ENCODE assay signal across 15 cellular contexts in genomic region chr12:113183030-113183589, GRCh38. TPM values are rescaled to one million over a fixed set of nuclear protein-coding genes. Genes with fewer than 3 reads are reported as not detected.
DNase-seq lines count a peak whose midpoint lies in the region; ATAC-seq, FAIRE-seq and TF ChIP-seq lines count a peak whose summit lies in the region.
"Had no signal": no experiment of that assay in that cellular context is flagged by ENCODE, and none has a peak within 500 bp of the region (broad histone marks: within the 10 kb centered on the region; RNA-seq: fewer than 3 reads in every experiment).

No MANE protein-coding gene starts in this region.

- FAIRE-seq in astrocyte (lab: Jason Lieb, UNC) = no peak
- FAIRE-seq: kidney had no signal

- H3K79me2 ChIP-seq in astrocyte (ENCODE audit: insufficient read depth, low read length) = peaks cover 77% of the 10 kb centered on the region

- H3K27me3 Mint-ChIP-seq in CD4-positive, CD25-positive, alpha-beta regulatory T cell = no peaks in the 10 kb centered on the region
- H3K27me3 Mint-ChIP-seq in astrocyte (ENCODE audit: low read depth, unreplicated experiment) = no peaks in the 10 kb centered on the region

- peak overlapping the region; percentile 85 for H3K4me2 ChIP-seq in astrocyte (ENCODE audit: low read length)

- peaks cover 31% of the 10 kb centered on the region for H4K20me1 ChIP-seq in astrocyte (ENCODE audit: insufficient read depth, low read length)

- ATAC-seq in CD4-positive, CD25-positive, alpha-beta regulatory T cell (ENCODE audit: low read depth in 2 of 2) = no peak
- no peak for ATAC-seq in GM19452 (IDR thresholded peaks at IDR 0.05; ENCODE audit: unreplicated experiment)
- ATAC-seq: activated CD4-positive, CD25-positive, alpha-beta regulatory T cell treated with anti-CD3 and anti-CD28 coated beads, Interleukin-2, amount 50 U/mL, for 24 hours had no signal

- H3K36me3 ChIP-seq in CD4-positive, CD25-positive, alpha-beta regulatory T cell (ENCODE audit: control insufficient read depth, insufficient read depth, low read length) = peaks cover 35% of the 10 kb centered on the region
- peaks cover 19% of the 10 kb centered on the region for H3K36me3 ChIP-seq in astrocyte (ENCODE audit: insufficient read depth, low read length)
- H3K36me3 ChIP-seq: neural progenitor cell had no signal

- H3K4me1 ChIP-seq in CD4-positive, CD25-positive, alpha-beta regulatory T cell (ENCODE audit: control insufficient read depth, insufficient read depth, low read length, poor library complexity, severe bottlenecking) = peaks cover 38% of the 10 kb centered on the region
- peaks cover 6% of the 10 kb centered on the region for H3K4me1 ChIP-seq in astrocyte (ENCODE audit: insufficient read depth, low read length)

- DNase-seq in CD4-positive, CD25-positive, alpha-beta regulatory T cell = no peak
- DNase-seq in HFF-Myc (ENCODE audit: extremely low read depth, low read depth) (no peak), astrocyte (ENCODE audit: low read depth) (no peak), HCEC 1CT (no peak)
- no peak for DNase-seq in stimulated activated CD8-positive, alpha-beta memory T cell treated with anti-CD3 and anti-CD28 coated beads, Interleukin-4, amount 100 ng/mL, for 48 hours
- DNase-seq: amygdala, foreskin melanocyte, H7, kidney, NCI-H524 treated with DMSO at 0.1 percent for 48 hours, SHP77 treated with DMSO at 0.1 percent for 48 hours had no signal

- peak overlapping the region in 2 of 3 donors; percentile 58 to 85 for H3K27ac Mint-ChIP-seq in CD4-positive, CD25-positive, alpha-beta regulatory T cell
- peak overlapping the region; percentile 62 for H3K27ac Mint-ChIP-seq in astrocyte (ENCODE audit: unreplicated experiment)
- H3K27ac Mint-ChIP-seq: neural progenitor cell had no signal

- no peak overlapping the region for H3K9ac ChIP-seq in astrocyte (ENCODE audit: low read length)
- H3K9ac ChIP-seq: neural progenitor cell had no signal

- no peaks in the 10 kb centered on the region for H3K27me3 ChIP-seq in CD4-positive, CD25-positive, alpha-beta regulatory T cell (ENCODE audit: control insufficient read depth, insufficient read depth, low read length)
- H3K27me3 ChIP-seq in astrocyte (ENCODE audit: insufficient read depth, low read length) = no peaks in the 10 kb centered on the region
- H3K27me3 ChIP-seq: neural progenitor cell had no signal

- no peak overlapping the region for H3K27ac ChIP-seq in CD4-positive, CD25-positive, alpha-beta regulatory T cell (ENCODE audit: insufficient read depth, low read length, poor library complexity, severe bottlenecking)
- H3K27ac ChIP-seq in astrocyte (ENCODE audit: low read depth, low read length) = no peak overlapping the region
- H3K27ac ChIP-seq: neural progenitor cell had no signal

- H2AFZ ChIP-seq in astrocyte (ENCODE audit: low read depth, low read length) = no peak overlapping the region
- H2AFZ ChIP-seq: neural progenitor cell had no signal

- H3K9me3 Mint-ChIP-seq in CD4-positive, CD25-positive, alpha-beta regulatory T cell = no peaks in the 10 kb centered on the region
- H3K9me3 Mint-ChIP-seq in astrocyte (ENCODE audit: unreplicated experiment) = no peaks in the 10 kb centered on the region
- H3K9me3 Mint-ChIP-seq: neural progenitor cell had no signal

- H3K36me3 Mint-ChIP-seq in CD4-positive, CD25-positive, alpha-beta regulatory T cell = peaks cover 14% of the 10 kb centered on the region
- peaks cover 9% of the 10 kb centered on the region for H3K36me3 Mint-ChIP-seq in astrocyte (ENCODE audit: low read depth, unreplicated experiment)

- H3K4me1 Mint-ChIP-seq in CD4-positive, CD25-positive, alpha-beta regulatory T cell = peaks cover 6 to 57% (median 22%) of the 10 kb centered on the region in 4 donors
- H3K4me1 Mint-ChIP-seq in astrocyte (ENCODE audit: low read depth, unreplicated experiment) = peaks cover 6% of the 10 kb centered on the region

- H3K4me3 ChIP-seq in CD4-positive, CD25-positive, alpha-beta regulatory T cell (ENCODE audit: low read depth, low read length) = peak overlapping the region; percentile 38
- H3K4me3 ChIP-seq in HFF-Myc (replicated peaks; ENCODE audit: low read depth, low read length) = 0 out of 2 replicates have a peak overlapping the region, but pooled peaks have one; percentile 86
- no peak overlapping the region for H3K4me3 ChIP-seq in astrocyte (ENCODE audit: insufficient read depth, low read depth, low read length)
- H3K4me3 ChIP-seq: neural progenitor cell had no signal

- H3K4me3 Mint-ChIP-seq in CD4-positive, CD25-positive, alpha-beta regulatory T cell = peak overlapping the region; percentile 44 to 96 (median 64)
- H3K4me3 Mint-ChIP-seq in astrocyte (ENCODE audit: unreplicated experiment) = peak overlapping the region; percentile 91

- H3K9me3 ChIP-seq in CD4-positive, CD25-positive, alpha-beta regulatory T cell (ENCODE audit: control insufficient read depth in 2 of 2, low read length in 2 of 2) = no peaks in the 10 kb centered on the region
- H3K9me3 ChIP-seq in astrocyte (ENCODE audit: insufficient read depth, low read depth, low read length) = no peaks in the 10 kb centered on the region

- TF ChIP-seq CTCF in HFF-Myc (IDR thresholded peaks at IDR 0.05; ENCODE audit: low read depth, low read length, missing control alignments) (no peak), astrocyte (IDR thresholded peaks at IDR 0.05; ENCODE audit: insufficient read depth, low read depth, low read length) (no peak)

RNA-seq across cellular contexts. Expression of gene DDX54, which starts 2.2 kb away (rescaled TPM):
- total RNA-seq in CD4-positive, CD25-positive, alpha-beta regulatory T cell = 75.5 TPM
- polyA plus RNA-seq in CD4-positive, CD25-positive, alpha-beta regulatory T cell = 10 to 100 TPM; 12.5 to 20.8 (median 17.8) TPM
- 52.8 and 53.5 TPM in 2 replicates for total RNA-seq in astrocyte

RNA-seq across cellular contexts. Expression of gene RITA1, which starts 2.4 kb away (rescaled TPM):
- total RNA-seq in CD4-positive, CD25-positive, alpha-beta regulatory T cell = 10.1 TPM
- polyA plus RNA-seq in CD4-positive, CD25-positive, alpha-beta regulatory T cell = 10 to 100 TPM; 20.4 to 38.3 (median 24.2) TPM
- total RNA-seq in astrocyte = 20.9 and 23.5 TPM in 2 replicates

RNA-seq across cellular contexts. Expression of gene CFAP73, which starts 33.6 kb away (rescaled TPM):
- 0.42 TPM for total RNA-seq in CD4-positive, CD25-positive, alpha-beta regulatory T cell
- not detected for polyA plus RNA-seq in CD4-positive, CD25-positive, alpha-beta regulatory T cell
- total RNA-seq in astrocyte = not detected in 2 replicates
- total RNA-seq: H7, smooth muscle cell had no signal
- polyA plus RNA-seq: smooth muscle cell had no signal

RNA-seq across cellular contexts. Expression of gene TPCN1, which starts 38.2 kb away (rescaled TPM):
- 44.9 TPM for total RNA-seq in CD4-positive, CD25-positive, alpha-beta regulatory T cell
- polyA plus RNA-seq in CD4-positive, CD25-positive, alpha-beta regulatory T cell = 1 to 10 TPM; 5.2 to 9.5 (median 8.4) TPM
- total RNA-seq in astrocyte = 27.9 and 33.7 TPM in 2 replicates

RNA-seq across cellular contexts. Expression of gene RASAL1, which starts 47.5 kb away (rescaled TPM):
- total RNA-seq in CD4-positive, CD25-positive, alpha-beta regulatory T cell = not detected
- polyA plus RNA-seq in CD4-positive, CD25-positive, alpha-beta regulatory T cell = under 1 TPM in 3 of 4 donors, not detected in 1; 0.42 to 0.79 (median 0.73) TPM
- 0.43 and 0.48 TPM in 2 replicates for total RNA-seq in astrocyte
- total RNA-seq: smooth muscle cell had no signal
- polyA plus RNA-seq: smooth muscle cell had no signal
